ENCODE assay signal across 11 cellular contexts in the genomic region with DNA sequence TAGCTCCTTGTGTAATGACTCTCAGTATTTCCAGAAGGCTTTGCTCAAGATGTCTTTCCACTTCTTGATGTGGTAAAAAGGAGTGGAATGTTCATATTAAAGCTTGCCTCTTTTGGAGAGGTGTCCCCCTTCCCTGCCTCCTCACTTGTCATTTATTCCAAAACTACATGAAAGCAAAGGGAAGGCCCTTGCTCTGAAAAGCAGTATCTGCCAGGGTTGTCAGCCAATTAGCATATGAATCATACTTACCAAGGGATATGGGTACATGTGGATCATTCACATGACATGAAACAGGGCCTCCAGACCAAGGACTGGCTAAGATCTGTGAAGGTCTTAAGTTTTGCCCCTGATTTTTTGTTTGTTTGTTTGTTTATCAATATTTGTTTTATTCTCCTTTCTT. TPM values are rescaled to one million over a fixed set of nuclear protein-coding genes. Genes with fewer than 3 reads are reported as not detected.
DNase-seq lines count a peak whose midpoint lies in the region; ATAC-seq lines count a peak whose summit lies in the region.
"Had no signal": no experiment of that assay in that cellular context is flagged by ENCODE, and none has a peak within 500 bp of the region (broad histone marks: within the 10 kb centered on the region; RNA-seq: fewer than 3 reads in every experiment).

No MANE protein-coding gene starts in this region.

- peak overlapping the region; percentile 87 for H3K27ac Mint-ChIP-seq in activated naive CD8-positive, alpha-beta T cell treated with anti-CD3 and anti-CD28 coated beads for 36 hours
- peak overlapping the region; percentile 73 to 95 (median 89) for H3K27ac Mint-ChIP-seq in immature natural killer cell

- H3K27me3 Mint-ChIP-seq in activated naive CD8-positive, alpha-beta T cell treated with anti-CD3 and anti-CD28 coated beads for 36 hours, result no peaks in the 10 kb centered on the region
- H3K27me3 Mint-ChIP-seq in immature natural killer cell (ENCODE audit: low read depth in 3 of 3), result peaks cover 0 to 9% (median 2%) of the 10 kb centered on the region in 3 donors

- H3K9me3 Mint-ChIP-seq in activated naive CD8-positive, alpha-beta T cell treated with anti-CD3 and anti-CD28 coated beads for 36 hours, result peaks cover 3% of the 10 kb centered on the region
- H3K9me3 Mint-ChIP-seq in immature natural killer cell, result no peaks in the 10 kb centered on the region

- ATAC-seq in GM21825 (IDR thresholded peaks at IDR 0.05; ENCODE audit: unreplicated experiment) (no peak), GM19395 (IDR thresholded peaks at IDR 0.05; ENCODE audit: unreplicated experiment) (no peak)

- H3K36me3 Mint-ChIP-seq in activated naive CD8-positive, alpha-beta T cell treated with anti-CD3 and anti-CD28 coated beads for 36 hours, result peaks cover 2% of the 10 kb centered on the region
- H3K36me3 Mint-ChIP-seq in immature natural killer cell, result no peaks in the 10 kb centered on the region

- no peak overlapping the region for H3K4me3 Mint-ChIP-seq in activated naive CD8-positive, alpha-beta T cell treated with anti-CD3 and anti-CD28 coated beads for 36 hours
- H3K4me3 Mint-ChIP-seq in immature natural killer cell, result peak overlapping the region in 4 of 5 donors; percentile 19 to 67 (median 53)

- H3K4me1 Mint-ChIP-seq in activated naive CD8-positive, alpha-beta T cell treated with anti-CD3 and anti-CD28 coated beads for 36 hours, result peaks cover 47% of the 10 kb centered on the region
- H3K4me1 Mint-ChIP-seq in immature natural killer cell, result peaks cover 82 to 91% of the 10 kb centered on the region in 2 donors

- DNase-seq in stimulated activated CD4-positive, alpha-beta T cell treated with anti-CD3 and anti-CD28 coated beads, Interleukin-4, amount 100 ng/mL, for 24 hours, result peak; percentile 21
- no peak for DNase-seq in stimulated activated CD4-positive, alpha-beta T cell treated with anti-CD3 and anti-CD28 coated beads, Interleukin-12 subunit alpha, Interleukin-12 subunit beta, amount 100 ng/mL, for 4 hours
- DNase-seq in activated naive CD8-positive, alpha-beta T cell treated with anti-CD3 and anti-CD28 coated beads for 36 hours, result no peak
- DNase-seq in immature natural killer cell, result no peak
- DNase-seq in SIG-M5 treated with dmso at 0.1 percent for 504 hours (lab: John Stamatoyannopoulos, UW; ENCODE audit: unreplicated experiment), result no peak
- no peak for DNase-seq in KG1 (lab: John Stamatoyannopoulos, UW)
- DNase-seq: activated CD8-positive, alpha-beta memory T cell treated with anti-CD3 and anti-CD28 coated beads, Interleukin-2, amount 50 U/mL, for 48 hours; DMS79 treated with DMSO at 0.1 percent for 48 hours; heart left ventricle had no signal

RNA-seq across cellular contexts. Expression of gene ANXA4, which starts 31.3 kb away (rescaled TPM):
- total RNA-seq in activated naive CD8-positive, alpha-beta T cell treated with anti-CD3 and anti-CD28 coated beads for 36 hours, result 10 to 100 TPM; 15.2 to 15.6 TPM
- 10 to 100 TPM; 80.8 to 86.1 (median 85.5) TPM for polyA plus RNA-seq in immature natural killer cell

RNA-seq across cellular contexts. Expression of gene GMCL1, which starts 56.3 kb away (rescaled TPM):
- total RNA-seq in activated naive CD8-positive, alpha-beta T cell treated with anti-CD3 and anti-CD28 coated beads for 36 hours, result 10 to 100 TPM; 14.2 to 16.1 TPM
- polyA plus RNA-seq in immature natural killer cell, result 10 to 100 TPM; 38.4 to 52.9 (median 38.9) TPM
